ENCODE assay signal across 8 cellular contexts in the genomic region with DNA sequence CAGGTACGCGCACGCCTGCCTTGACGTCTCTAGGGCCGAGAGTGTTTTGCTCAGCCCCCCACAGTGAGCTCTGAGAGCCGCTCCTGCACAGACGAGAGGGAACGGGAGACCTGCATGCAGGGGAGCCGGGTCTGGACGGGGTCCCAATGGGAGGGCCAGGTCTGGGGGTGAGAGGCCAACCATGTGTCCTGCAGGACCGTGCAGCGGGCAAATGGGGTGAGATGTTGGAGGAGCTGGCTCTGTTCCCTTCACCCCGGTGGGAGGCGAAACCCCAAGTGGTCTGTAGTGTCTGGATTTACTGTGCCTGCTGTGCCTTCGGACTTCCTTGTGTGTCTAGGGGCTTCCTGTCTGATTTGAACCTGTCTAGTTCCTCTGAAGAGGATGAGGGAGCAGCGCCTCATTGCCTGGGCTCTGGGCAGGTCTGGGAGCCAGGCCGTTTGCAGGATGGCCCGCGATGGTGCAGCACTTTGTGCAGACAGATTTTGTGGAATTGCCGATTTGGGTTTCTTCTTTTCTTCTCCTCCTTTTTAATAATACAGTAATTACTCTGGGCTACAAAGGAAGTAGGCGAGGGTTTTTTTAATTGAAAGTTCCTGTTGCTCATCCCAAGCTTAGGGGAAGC. TPM values are rescaled to one million over a fixed set of nuclear protein-coding genes. Genes with fewer than 3 reads are reported as not detected.
A peak's percentile ranks its signal among the peaks of the same experiment; 100 is the strongest.
DNase-seq lines count a peak whose midpoint lies in the region; ATAC-seq and TF ChIP-seq lines count a peak whose summit lies in the region.

No MANE protein-coding gene starts in this region.

- H3K27ac ChIP-seq in 22Rv1 (peak overlapping the region; percentile 89), adipose tissue (ENCODE audit: low read depth, low read length) (peak overlapping the region; percentile 70), liver (ENCODE audit: low read depth in 1 of 2, low read length in 2 of 2) (peak overlapping the region; percentile 92 to 96), upper lobe of left lung (peak overlapping the region; percentile 91 to 100 (median 96))

- WGBS in adipose tissue, 3 donors: 14 to 43% (median 17%) methylated on average over 21 of the region's 21 CpGs
- WGBS in liver: 61% methylated on average over 21 of the region's 21 CpGs
- 25 to 35% methylated on average over 13 to 21 of the region's 21 CpGs for WGBS in upper lobe of left lung, 2 donors

- no peak for TF ChIP-seq RAD21 in liver (IDR thresholded peaks at IDR 0.05)

- H3K36me3 ChIP-seq in H7 (replicated peaks; ENCODE audit: control insufficient read depth, insufficient read depth, low read length) (no peaks in the 10 kb centered on the region), liver (ENCODE audit: control insufficient read depth in 4 of 4, insufficient read depth in 3 of 4, low read depth in 1 of 4, low read length in 3 of 4) (peaks cover 0 to 2% (median 0%) of the 10 kb centered on the region in 4 donors), upper lobe of left lung (peaks cover 0 to 4% (median 0%) of the 10 kb centered on the region in 4 donors)

- TF ChIP-seq CTCF in 22Rv1 (IDR thresholded peaks at IDR 0.05) (no peak), liver (IDR thresholded peaks at IDR 0.05; ENCODE audit: low read depth, low read length, missing input control) (no peak), upper lobe of left lung (IDR thresholded peaks at IDR 0.05) (no peak)

- ATAC-seq in upper lobe of left lung (ENCODE audit: low FRiP score in 2 of 2) (no peak), HG02870 (IDR thresholded peaks at IDR 0.05; ENCODE audit: unreplicated experiment) (no peak)

- DNase-seq in H7 (no peak), upper lobe of left lung (no peak), HuH-7 (ENCODE audit: low spot score) (no peak), NCI-H1694 treated with DMSO at 0.1 percent for 48 hours (lab: John Stamatoyannopoulos, UW) (no peak)

- TF ChIP-seq EP300 in upper lobe of left lung (IDR thresholded peaks at IDR 0.05): no peak

- H3K27me3 ChIP-seq in H7 (ENCODE audit: control insufficient read depth, insufficient read depth, low read length) (no peaks in the 10 kb centered on the region), liver (ENCODE audit: control insufficient read depth in 4 of 4, insufficient read depth in 4 of 4, low read length in 3 of 4) (no peaks in the 10 kb centered on the region), upper lobe of left lung (no peaks in the 10 kb centered on the region)

- H3K9me3 ChIP-seq in liver (ENCODE audit: control insufficient read depth in 4 of 4, low read length in 3 of 4): no peaks in the 10 kb centered on the region
- no peaks in the 10 kb centered on the region for H3K9me3 ChIP-seq in upper lobe of left lung

- peak overlapping the region; percentile 80 for H3K4me3 ChIP-seq in H7 (ENCODE audit: insufficient read depth, low read depth, low read length)
- H3K4me3 ChIP-seq in liver (ENCODE audit: low read depth in 1 of 3, low read length in 3 of 3): peak overlapping the region in 2 of 3 donors; percentile 23 to 80
- peak overlapping the region; percentile 75 to 90 (median 83) for H3K4me3 ChIP-seq in upper lobe of left lung

- H3K4me1 ChIP-seq in liver (ENCODE audit: control insufficient read depth in 4 of 4, insufficient read depth in 4 of 4, low read length in 3 of 4): peaks cover 6 to 25% (median 18%) of the 10 kb centered on the region in 4 donors
- H3K4me1 ChIP-seq in upper lobe of left lung: peaks cover 32 to 60% (median 36%) of the 10 kb centered on the region in 4 donors

- TF ChIP-seq POLR2A in upper lobe of left lung (IDR thresholded peaks at IDR 0.05): no peak

- H3K9ac ChIP-seq in liver (ENCODE audit: low read depth in 1 of 2, low read length in 2 of 2): peak overlapping the region in 1 of 2 donors; percentile 37

TF ChIP-seq in liver, 16 proteins besides CTCF, POLR2A, EP300 and RAD21:
- TF ChIP-seq, protein P1, sequence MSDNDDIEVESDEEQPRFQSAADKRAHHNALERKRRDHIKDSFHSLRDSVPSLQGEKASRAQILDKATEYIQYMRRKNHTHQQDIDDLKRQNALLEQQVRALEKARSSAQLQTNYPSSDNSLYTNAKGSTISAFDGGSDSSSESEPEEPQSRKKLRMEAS (IDR thresholded peaks at IDR 0.05): no peak
- TF ChIP-seq, protein P2, sequence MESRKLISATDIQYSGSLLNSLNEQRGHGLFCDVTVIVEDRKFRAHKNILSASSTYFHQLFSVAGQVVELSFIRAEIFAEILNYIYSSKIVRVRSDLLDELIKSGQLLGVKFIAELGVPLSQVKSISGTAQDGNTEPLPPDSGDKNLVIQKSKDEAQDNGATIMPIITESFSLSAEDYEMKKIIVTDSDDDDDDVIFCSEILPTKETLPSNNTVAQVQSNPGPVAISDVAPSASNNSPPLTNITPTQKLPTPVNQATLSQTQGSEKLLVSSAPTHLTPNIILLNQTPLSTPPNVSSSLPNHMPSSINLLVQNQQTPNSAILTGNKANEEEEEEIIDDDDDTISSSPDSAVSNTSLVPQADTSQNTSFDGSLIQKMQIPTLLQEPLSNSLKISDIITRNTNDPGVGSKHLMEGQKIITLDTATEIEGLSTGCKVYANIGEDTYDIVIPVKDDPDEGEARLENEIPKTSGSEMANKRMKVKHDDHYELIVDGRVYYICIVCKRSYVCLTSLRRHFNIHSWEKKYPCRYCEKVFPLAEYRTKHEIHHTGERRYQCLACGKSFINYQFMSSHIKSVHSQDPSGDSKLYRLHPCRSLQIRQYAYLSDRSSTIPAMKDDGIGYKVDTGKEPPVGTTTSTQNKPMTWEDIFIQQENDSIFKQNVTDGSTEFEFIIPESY (IDR thresholded peaks at IDR 0.05): no peak

RNA-seq across cellular contexts. Expression of a gene that starts 2.1 kb away (rescaled TPM):
- 172 and 186 TPM in 2 replicates for total RNA-seq in H7 (2014; rRNA removed; shearing (Covaris generic))
- 10 to 100 TPM; 24.6 to 73.9 (median 42.8) TPM for polyA plus RNA-seq in adipose tissue
- total RNA-seq in liver: 10 to 100 TPM; 26.5 to 30.6 TPM
- 10 to 100 TPM in 1 of 2 donors, 1 to 10 TPM in 1; 3.5 to 21.3 TPM for polyA plus RNA-seq in liver
- total RNA-seq in upper lobe of left lung: 100 to 1,000 TPM in 1 of 6 donors, 10 to 100 TPM in 5; 49.9 to 176 (median 75.4) TPM

RNA-seq across cellular contexts. Expression of a gene that starts 37.8 kb away (rescaled TPM):
- total RNA-seq in H7 (2014; rRNA removed; shearing (Covaris generic)): 10.0 and 12.7 TPM in 2 replicates
- polyA plus RNA-seq in adipose tissue (1 to 10 TPM; 2.2 to 4.2 (median 4.2) TPM), liver (1 to 10 TPM; 1.4 to 2.8 TPM)
- total RNA-seq in liver (1 to 10 TPM; 1.3 to 3.3 TPM), upper lobe of left lung (10 to 100 TPM in 4 of 6 donors, 1 to 10 TPM in 2; 6.1 to 25.1 (median 12.0) TPM)

RNA-seq across cellular contexts. Expression of a gene that starts 37.8 kb away (rescaled TPM):
- 33.4 and 35.7 TPM in 2 replicates for total RNA-seq in H7 (2014; rRNA removed; shearing (Covaris generic))
- polyA plus RNA-seq in adipose tissue: 10 to 100 TPM; 18.7 to 29.2 (median 24.0) TPM
- 10 to 100 TPM; 16.4 to 16.8 TPM for total RNA-seq in liver
- 10 to 100 TPM; 13.0 to 22.1 TPM for polyA plus RNA-seq in liver
- total RNA-seq in upper lobe of left lung: 100 to 1,000 TPM in 1 of 6 donors, 10 to 100 TPM in 5; 52.0 to 117 (median 75.3) TPM

RNA-seq across cellular contexts. Expression of a gene that starts 57.7 kb away (rescaled TPM):
- total RNA-seq in H7 (2014; rRNA removed; shearing (Covaris generic)): 87.0 and 134 TPM in 2 replicates
- polyA plus RNA-seq in adipose tissue (10 to 100 TPM; 46.1 to 92.9 (median 59.2) TPM), liver (10 to 100 TPM in 1 of 2 donors, 1 to 10 TPM in 1; 8.1 to 30.2 TPM)
- total RNA-seq in liver (10 to 100 TPM; 25.4 to 28.6 TPM), upper lobe of left lung (100 to 1,000 TPM in 4 of 6 donors, 10 to 100 TPM in 2; 63.4 to 143 (median 108) TPM)
